ENCODE assay signal across 27 cellular contexts in genomic region chr1:166176416-166176815, GRCh38. TPM values are rescaled to one million over a fixed set of nuclear protein-coding genes. Genes with fewer than 3 reads are reported as not detected.
DNase-seq lines count a peak whose midpoint lies in the region; ATAC-seq and TF ChIP-seq lines count a peak whose summit lies in the region.
"Had no signal": no experiment of that assay in that cellular context is flagged by ENCODE, and none has a peak within 500 bp of the region (broad histone marks: within the 10 kb centered on the region; RNA-seq: fewer than 3 reads in every experiment).

No MANE protein-coding gene starts in this region.

- CTCF ChIA-PET in activated CD4-positive, alpha-beta T cell treated with anti-CD3 and anti-CD28 coated beads for 36 hours (lab: Charles Lee), result no interaction called here
- CTCF ChIA-PET in activated naive CD4-positive, alpha-beta T cell treated with anti-CD3 and anti-CD28 coated beads for 36 hours (lab: Charles Lee), result no interaction called here
- CTCF ChIA-PET in activated naive CD4-positive, alpha-beta T cell treated with anti-CD3 and anti-CD28 coated beads, Interleukin-2, amount 10 ng/mL, durations not matched to agents 7 days and 5 days (lab: Charles Lee), result no interaction called here

- no peaks in the 10 kb centered on the region for H3K36me3 Mint-ChIP-seq in activated CD4-positive, alpha-beta T cell treated with anti-CD3 and anti-CD28 coated beads for 36 hours (ENCODE audit: low read depth)
- no peaks in the 10 kb centered on the region for H3K36me3 Mint-ChIP-seq in activated naive CD4-positive, alpha-beta T cell treated with anti-CD3 and anti-CD28 coated beads for 36 hours (ENCODE audit: low read depth)
- no peaks in the 10 kb centered on the region for H3K36me3 Mint-ChIP-seq in activated naive CD4-positive, alpha-beta T cell treated with anti-CD3 and anti-CD28 coated beads, Interleukin-2, amount 10 ng/mL, durations not matched to agents 7 days and 5 days
- no peaks in the 10 kb centered on the region for H3K36me3 Mint-ChIP-seq in activated naive CD8-positive, alpha-beta T cell treated with anti-CD3 and anti-CD28 coated beads for 36 hours
- no peaks in the 10 kb centered on the region for H3K36me3 Mint-ChIP-seq in stimulated activated naive CD8-positive, alpha-beta T cell treated with anti-CD3 and anti-CD28 coated beads, Interleukin-15, Interleukin-2, amounts not matched to agents 100 ng/mL and 50 ng/mL, for 24 hours (ENCODE audit: low read depth)
- H3K36me3 Mint-ChIP-seq: CD14-positive monocyte had no signal

- peak; percentile 80 for ATAC-seq in activated CD4-positive, alpha-beta T cell treated with anti-CD3 and anti-CD28 coated beads for 36 hours
- no peak for ATAC-seq in psoas muscle
- ATAC-seq in GM21786 (IDR thresholded peaks at IDR 0.05; ENCODE audit: unreplicated experiment), result no peak
- ATAC-seq: HepG2, Right ventricle myocardium inferior had no signal

- 89 to 90% (median 89%) methylated on average over 2 of the region's 2 CpGs for WGBS in psoas muscle, 3 donors

- peaks cover 10% of the 10 kb centered on the region for H3K27me3 Mint-ChIP-seq in activated CD4-positive, alpha-beta T cell treated with anti-CD3 and anti-CD28 coated beads for 36 hours
- H3K27me3 Mint-ChIP-seq in activated naive CD4-positive, alpha-beta T cell treated with anti-CD3 and anti-CD28 coated beads for 36 hours (ENCODE audit: low read depth), result peaks cover 9% of the 10 kb centered on the region
- no peaks in the 10 kb centered on the region for H3K27me3 Mint-ChIP-seq in activated naive CD4-positive, alpha-beta T cell treated with anti-CD3 and anti-CD28 coated beads, Interleukin-2, amount 10 ng/mL, durations not matched to agents 7 days and 5 days
- peaks cover 25% of the 10 kb centered on the region for H3K27me3 Mint-ChIP-seq in activated naive CD8-positive, alpha-beta T cell treated with anti-CD3 and anti-CD28 coated beads for 36 hours
- peaks cover 20% of the 10 kb centered on the region for H3K27me3 Mint-ChIP-seq in stimulated activated naive CD8-positive, alpha-beta T cell treated with anti-CD3 and anti-CD28 coated beads, Interleukin-15, Interleukin-2, amounts not matched to agents 100 ng/mL and 50 ng/mL, for 24 hours

- H3K4me3 Mint-ChIP-seq in activated CD4-positive, alpha-beta T cell treated with anti-CD3 and anti-CD28 coated beads for 36 hours, result no peak overlapping the region
- H3K4me3 Mint-ChIP-seq in activated naive CD4-positive, alpha-beta T cell treated with anti-CD3 and anti-CD28 coated beads for 36 hours, result no peak overlapping the region
- H3K4me3 Mint-ChIP-seq in activated naive CD4-positive, alpha-beta T cell treated with anti-CD3 and anti-CD28 coated beads, Interleukin-2, amount 10 ng/mL, durations not matched to agents 7 days and 5 days, result no peak overlapping the region
- no peak overlapping the region for H3K4me3 Mint-ChIP-seq in activated naive CD8-positive, alpha-beta T cell treated with anti-CD3 and anti-CD28 coated beads for 36 hours
- no peak overlapping the region for H3K4me3 Mint-ChIP-seq in stimulated activated naive CD8-positive, alpha-beta T cell treated with anti-CD3 and anti-CD28 coated beads, Interleukin-15, Interleukin-2, amounts not matched to agents 100 ng/mL and 50 ng/mL, for 24 hours
- H3K4me3 Mint-ChIP-seq: CD14-positive monocyte had no signal

- H3K4me1 ChIP-seq in psoas muscle, result no peaks in the 10 kb centered on the region
- H3K4me1 ChIP-seq: SJCRH30 had no signal

- POLR2A ChIA-PET in activated CD4-positive, alpha-beta T cell treated with anti-CD3 and anti-CD28 coated beads for 36 hours (lab: Charles Lee), result no interaction called here

- H3K9me3 Mint-ChIP-seq in activated CD4-positive, alpha-beta T cell treated with anti-CD3 and anti-CD28 coated beads for 36 hours (ENCODE audit: low read depth), result no peaks in the 10 kb centered on the region
- H3K9me3 Mint-ChIP-seq in activated naive CD4-positive, alpha-beta T cell treated with anti-CD3 and anti-CD28 coated beads for 36 hours, result no peaks in the 10 kb centered on the region
- no peaks in the 10 kb centered on the region for H3K9me3 Mint-ChIP-seq in activated naive CD4-positive, alpha-beta T cell treated with anti-CD3 and anti-CD28 coated beads, Interleukin-2, amount 10 ng/mL, durations not matched to agents 7 days and 5 days
- no peaks in the 10 kb centered on the region for H3K9me3 Mint-ChIP-seq in activated naive CD8-positive, alpha-beta T cell treated with anti-CD3 and anti-CD28 coated beads for 36 hours
- H3K9me3 Mint-ChIP-seq in stimulated activated naive CD8-positive, alpha-beta T cell treated with anti-CD3 and anti-CD28 coated beads, Interleukin-15, Interleukin-2, amounts not matched to agents 100 ng/mL and 50 ng/mL, for 24 hours, result no peaks in the 10 kb centered on the region

- H3K36me3 ChIP-seq in psoas muscle (ENCODE audit: insufficient read depth in 1 of 2, low read depth in 1 of 2), result no peaks in the 10 kb centered on the region
- H3K36me3 ChIP-seq: BE2C, SJCRH30 had no signal

- H3K27me3 ChIP-seq in psoas muscle (ENCODE audit: insufficient read depth in 3 of 3, low read length in 2 of 3), result no peaks in the 10 kb centered on the region
- H3K27me3 ChIP-seq: BE2C, SJCRH30 had no signal

- no peak overlapping the region for H3K4me3 ChIP-seq in psoas muscle
- H3K4me3 ChIP-seq: PC-9, SJCRH30 had no signal

- peaks cover 6% of the 10 kb centered on the region for H3K4me1 Mint-ChIP-seq in activated CD4-positive, alpha-beta T cell treated with anti-CD3 and anti-CD28 coated beads for 36 hours
- H3K4me1 Mint-ChIP-seq in activated naive CD4-positive, alpha-beta T cell treated with anti-CD3 and anti-CD28 coated beads for 36 hours (ENCODE audit: low read depth), result peaks cover 2% of the 10 kb centered on the region
- H3K4me1 Mint-ChIP-seq in activated naive CD4-positive, alpha-beta T cell treated with anti-CD3 and anti-CD28 coated beads, Interleukin-2, amount 10 ng/mL, durations not matched to agents 7 days and 5 days, result no peaks in the 10 kb centered on the region
- peaks cover 5% of the 10 kb centered on the region for H3K4me1 Mint-ChIP-seq in activated naive CD8-positive, alpha-beta T cell treated with anti-CD3 and anti-CD28 coated beads for 36 hours
- H3K4me1 Mint-ChIP-seq in stimulated activated naive CD8-positive, alpha-beta T cell treated with anti-CD3 and anti-CD28 coated beads, Interleukin-15, Interleukin-2, amounts not matched to agents 100 ng/mL and 50 ng/mL, for 24 hours (ENCODE audit: low read depth), result peaks cover 10% of the 10 kb centered on the region
- H3K4me1 Mint-ChIP-seq: CD14-positive monocyte had no signal

- peak; percentile 11 for DNase-seq in activated CD4-positive, alpha-beta T cell treated with anti-CD3 and anti-CD28 coated beads for 36 hours
- DNase-seq in activated CD4-positive, alpha-beta T cell treated with anti-CD3 and anti-CD28 coated beads for 1 hour, result no peak
- DNase-seq in activated naive CD4-positive, alpha-beta T cell treated with anti-CD3 and anti-CD28 coated beads for 36 hours, result peak; percentile 6
- no peak for DNase-seq in activated naive CD4-positive, alpha-beta T cell treated with anti-CD3 and anti-CD28 coated beads, Interleukin-2, amount 10 ng/mL, durations not matched to agents 7 days and 5 days
- no peak for DNase-seq in activated naive CD8-positive, alpha-beta T cell treated with anti-CD3 and anti-CD28 coated beads for 36 hours
- DNase-seq in psoas muscle, result no peak
- DNase-seq: 8988T, ACHN, BE2C, Calu3, DMS79 treated with DMSO at 0.1 percent for 48 hours, GF-D8, Kasumi-1, NCI-H1105, NCI-H1436 treated with DMSO at 0.1 percent for 48 hours, NCI-H187 treated with DMSO at 0.1 percent for 48 hours, NCI-H446 treated with DMSO at 0.1 percent for 48 hours, NCI-H526, NCI-H82, PC-9, SJCRH30 had no signal

- H3K9me3 ChIP-seq in psoas muscle, result no peaks in the 10 kb centered on the region
- H3K9me3 ChIP-seq: BE2C, SJCRH30 had no signal

- no peak for TF ChIP-seq CTCF in psoas muscle (IDR thresholded peaks at IDR 0.05)

- no peak overlapping the region for H3K27ac ChIP-seq in psoas muscle
- H3K27ac ChIP-seq: PC-9, SJCRH30 had no signal

- no peak overlapping the region for H3K27ac Mint-ChIP-seq in activated CD4-positive, alpha-beta T cell treated with anti-CD3 and anti-CD28 coated beads for 36 hours
- no peak overlapping the region for H3K27ac Mint-ChIP-seq in activated naive CD4-positive, alpha-beta T cell treated with anti-CD3 and anti-CD28 coated beads for 36 hours
- no peak overlapping the region for H3K27ac Mint-ChIP-seq in activated naive CD4-positive, alpha-beta T cell treated with anti-CD3 and anti-CD28 coated beads, Interleukin-2, amount 10 ng/mL, durations not matched to agents 7 days and 5 days
- H3K27ac Mint-ChIP-seq in activated naive CD8-positive, alpha-beta T cell treated with anti-CD3 and anti-CD28 coated beads for 36 hours, result peak overlapping the region; percentile 64
- peak overlapping the region; percentile 59 for H3K27ac Mint-ChIP-seq in stimulated activated naive CD8-positive, alpha-beta T cell treated with anti-CD3 and anti-CD28 coated beads, Interleukin-15, Interleukin-2, amounts not matched to agents 100 ng/mL and 50 ng/mL, for 24 hours

- intact Hi-C loops in activated CD4-positive, alpha-beta T cell treated with anti-CD3 and anti-CD28 coated beads for 36 hours (cut with DNase I, micrococcal nuclease), result no loop called here
- intact Hi-C loops in activated naive CD4-positive, alpha-beta T cell treated with anti-CD3 and anti-CD28 coated beads for 36 hours (cut with micrococcal nuclease), result loop anchor here (2.0 to 10.0 kb wide), 2 partner anchors 44 to 1458 kb away; partner anchors contain the start of gene RCSD1
- intact Hi-C loops in psoas muscle (cut with DNase I), result no loop called here

RNA-seq across cellular contexts. Expression of gene FAM78B, which starts 9.6 kb away (rescaled TPM):
- under 1 TPM; 0.34 to 0.51 TPM for total RNA-seq in activated CD4-positive, alpha-beta T cell treated with anti-CD3 and anti-CD28 coated beads for 36 hours
- total RNA-seq in activated naive CD4-positive, alpha-beta T cell treated with anti-CD3 and anti-CD28 coated beads for 36 hours, result under 1 TPM in 1 of 2 experiments, not detected in 1; 0.24 TPM
- total RNA-seq in activated naive CD8-positive, alpha-beta T cell treated with anti-CD3 and anti-CD28 coated beads for 36 hours, result under 1 TPM; 0.62 to 0.74 TPM
- 1 to 10 TPM; 2.5 to 9.8 (median 6.5) TPM for total RNA-seq in psoas muscle
- 1 to 10 TPM; 1.6 to 8.4 (median 4.7) TPM for polyA plus RNA-seq in psoas muscle
- total RNA-seq: M059J, PC-9 had no signal
- polyA plus RNA-seq: CD14-positive monocyte had no signal

Comparison
In these comparisons a context has a peak if more than half of its experiments do, and no peak if none do; other contexts are left out.
1. DNase-seq: peak in activated CD4-positive, alpha-beta T cell treated with anti-CD3 and anti-CD28 coated beads for 36 hours (single experiment) and activated naive CD4-positive, alpha-beta T cell treated with anti-CD3 and anti-CD28 coated beads for 36 hours (single experiment); none in activated CD4-positive, alpha-beta T cell treated with anti-CD3 and anti-CD28 coated beads for 1 hour (single experiment), activated naive CD4-positive, alpha-beta T cell treated with anti-CD3 and anti-CD28 coated beads, Interleukin-2, amount 10 ng/mL, durations not matched to agents 7 days and 5 days (single experiment), activated naive CD8-positive, alpha-beta T cell treated with anti-CD3 and anti-CD28 coated beads for 36 hours (single experiment) and psoas muscle (0 of 2).
2. H3K27ac Mint-ChIP-seq: peak in activated naive CD8-positive, alpha-beta T cell treated with anti-CD3 and anti-CD28 coated beads for 36 hours (single experiment) and stimulated activated naive CD8-positive, alpha-beta T cell treated with anti-CD3 and anti-CD28 coated beads, Interleukin-15, Interleukin-2, amounts not matched to agents 100 ng/mL and 50 ng/mL, for 24 hours (single experiment); none in activated CD4-positive, alpha-beta T cell treated with anti-CD3 and anti-CD28 coated beads for 36 hours (single experiment), activated naive CD4-positive, alpha-beta T cell treated with anti-CD3 and anti-CD28 coated beads for 36 hours (single experiment) and activated naive CD4-positive, alpha-beta T cell treated with anti-CD3 and anti-CD28 coated beads, Interleukin-2, amount 10 ng/mL, durations not matched to agents 7 days and 5 days (single experiment).